In the genomic region with DNA sequence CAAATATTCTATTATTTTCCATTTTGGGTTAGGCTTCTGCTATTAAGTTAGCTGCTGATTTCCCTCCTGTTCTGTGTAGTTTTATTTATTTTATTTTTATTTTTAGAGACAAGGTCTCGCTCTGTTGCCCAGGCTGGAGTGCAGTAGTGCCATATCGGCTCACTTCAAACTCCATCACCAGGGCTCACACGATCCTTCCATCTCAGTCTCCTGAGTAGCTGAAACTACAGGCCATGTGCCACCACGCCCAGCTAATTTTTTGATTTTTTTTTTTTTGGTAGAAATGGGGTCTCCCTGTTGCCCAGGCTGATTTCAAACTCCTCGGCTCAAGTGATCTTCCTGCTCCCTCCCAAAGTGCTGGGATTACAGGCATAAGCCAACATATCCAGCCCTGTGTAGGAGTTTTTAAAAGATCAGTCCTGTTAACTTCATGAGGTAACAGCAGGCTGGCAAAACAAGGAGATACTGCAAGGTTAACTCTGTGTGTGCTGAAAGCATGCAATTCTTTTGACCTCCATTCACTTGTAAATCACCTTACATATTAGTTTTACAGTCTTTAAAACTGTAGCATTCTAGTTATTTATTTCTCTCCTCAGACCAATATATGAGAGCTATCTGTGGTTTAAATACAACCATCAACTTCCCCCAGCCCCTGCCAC, we compare ENCODE assay signal across 2 cellular contexts.
TF ChIP-seq lines count a peak whose summit lies in the region.

No MANE protein-coding gene starts in this region.

TF ChIP-seq in H1, 55 proteins besides CTCF, POLR2A, EP300 and RAD21:
- TF ChIP-seq ATF2 (IDR thresholded peaks at IDR 0.05; ENCODE audit: low read length): no peak
- no peak for TF ChIP-seq RXRA (IDR thresholded peaks at IDR 0.05; ENCODE audit: insufficient read depth, low read depth, low read length)
- no peak for TF ChIP-seq SP2 (IDR thresholded peaks at IDR 0.05; ENCODE audit: low read length)
- TF ChIP-seq, protein P1, sequence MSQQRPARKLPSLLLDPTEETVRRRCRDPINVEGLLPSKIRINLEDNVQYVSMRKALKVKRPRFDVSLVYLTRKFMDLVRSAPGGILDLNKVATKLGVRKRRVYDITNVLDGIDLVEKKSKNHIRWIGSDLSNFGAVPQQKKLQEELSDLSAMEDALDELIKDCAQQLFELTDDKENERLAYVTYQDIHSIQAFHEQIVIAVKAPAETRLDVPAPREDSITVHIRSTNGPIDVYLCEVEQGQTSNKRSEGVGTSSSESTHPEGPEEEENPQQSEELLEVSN (IDR thresholded peaks at IDR 0.05): no peak
- no peak for TF ChIP-seq CBX8 (IDR thresholded peaks at IDR 0.05; ENCODE audit: borderline replicate concordance, low read depth, low read length)
- no peak for TF ChIP-seq BACH1 (IDR thresholded peaks at IDR 0.05; ENCODE audit: low read length)
- TF ChIP-seq, protein P2, sequence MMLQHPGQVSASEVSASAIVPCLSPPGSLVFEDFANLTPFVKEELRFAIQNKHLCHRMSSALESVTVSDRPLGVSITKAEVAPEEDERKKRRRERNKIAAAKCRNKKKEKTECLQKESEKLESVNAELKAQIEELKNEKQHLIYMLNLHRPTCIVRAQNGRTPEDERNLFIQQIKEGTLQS (IDR thresholded peaks at IDR 0.05; ENCODE audit: insufficient read depth, low read depth, low read length): no peak
- no peak for TF ChIP-seq CEBPB (IDR thresholded peaks at IDR 0.05; ENCODE audit: low read depth, low read length)
- no peak for TF ChIP-seq NRF1 (IDR thresholded peaks at IDR 0.05; ENCODE audit: low read depth, low read length)
- no peak for TF ChIP-seq JUN (IDR thresholded peaks at IDR 0.05; ENCODE audit: low read depth, low read length)
- no peak for TF ChIP-seq SIRT6 (IDR thresholded peaks at IDR 0.05; ENCODE audit: low read length)
- TF ChIP-seq TCF12 (IDR thresholded peaks at IDR 0.05; ENCODE audit: low read depth, low read length): no peak
- no peak for TF ChIP-seq CTBP2 (IDR thresholded peaks at IDR 0.05; ENCODE audit: borderline replicate concordance, insufficient read depth, insufficient read length, low read length)
- TF ChIP-seq SUZ12 (IDR thresholded peaks at IDR 0.05; ENCODE audit: low read length): no peak
- no peak for TF ChIP-seq MAX (IDR thresholded peaks at IDR 0.05)
- no peak for TF ChIP-seq TBP (IDR thresholded peaks at IDR 0.05; ENCODE audit: low read depth, low read length)

TF ChIP-seq in GM12891, 5 proteins besides CTCF, POLR2A, EP300 and RAD21:
- TF ChIP-seq TAF1 (IDR thresholded peaks at IDR 0.05; ENCODE audit: low read depth, low read length) (no peak), POLR2AphosphoS5 (IDR thresholded peaks at IDR 0.05; ENCODE audit: low read depth, low read length) (no peak), PAX5 (IDR thresholded peaks at IDR 0.05; ENCODE audit: insufficient read depth, low read length, severe bottlenecking) (no peak), POU2F2 (IDR thresholded peaks at IDR 0.05; ENCODE audit: low read depth, low read length) (no peak), SPI1 (IDR thresholded peaks at IDR 0.05; ENCODE audit: low read depth, low read length) (no peak)
